In genomic region chr3:100087203-100087602, GRCh38 we compare ENCODE assay signal across 8 cellular contexts. TPM values are rescaled to one million over a fixed set of nuclear protein-coding genes. Genes with fewer than 3 reads are reported as not detected.
DNase-seq lines count a peak whose midpoint lies in the region; ATAC-seq, FAIRE-seq and TF ChIP-seq lines count a peak whose summit lies in the region.

No MANE protein-coding gene starts in this region.

- CTCF ChIA-PET in activated naive CD4-positive, alpha-beta T cell treated with anti-CD3 and anti-CD28 coated beads, Interleukin-2, amount 10 ng/mL, durations not matched to agents 7 days and 5 days (lab: Charles Lee), result interaction anchor here (0.6 kb wide), 1 partner anchor 140 kb away, joined by 3 read pairs; no protein-coding TSS in a partner anchor

- no peaks in the 10 kb centered on the region for H3K9me3 Mint-ChIP-seq in activated naive CD4-positive, alpha-beta T cell treated with anti-CD3 and anti-CD28 coated beads, Interleukin-2, amount 10 ng/mL, durations not matched to agents 7 days and 5 days

- no peaks in the 10 kb centered on the region for H3K27me3 ChIP-seq in mesenchymal stem cell (ENCODE audit: control insufficient read depth in 1 of 2, insufficient read depth in 1 of 2, low read length in 2 of 2)

- H3K23ac ChIP-seq in mesenchymal stem cell (ENCODE audit: low read length in 2 of 2), result no peak overlapping the region

- H2BK15ac ChIP-seq in mesenchymal stem cell (ENCODE audit: low read depth, poor library complexity, severe bottlenecking), result no peak overlapping the region

- peak; percentile 92 for FAIRE-seq in H54 (lab: Jason Lieb, UNC)
- peak; percentile 84 for FAIRE-seq in RCC 7860 (lab: Jason Lieb, UNC)

- H3K36me3 Mint-ChIP-seq in activated naive CD4-positive, alpha-beta T cell treated with anti-CD3 and anti-CD28 coated beads, Interleukin-2, amount 10 ng/mL, durations not matched to agents 7 days and 5 days, result peaks cover 15% of the 10 kb centered on the region

- H3K9ac ChIP-seq in mesenchymal stem cell (ENCODE audit: low read length), result peak overlapping the region; percentile 81

- no peak for DNase-seq in H54 (ENCODE audit: insufficient read length, low spot score)
- DNase-seq in RCC 7860 (ENCODE audit: low spot score), result peak; percentile 84
- DNase-seq in mesenchymal stem cell, result peak; percentile 80
- DNase-seq in omental fat pad (ENCODE audit: low spot score), result no peak
- DNase-seq in activated naive CD4-positive, alpha-beta T cell treated with anti-CD3 and anti-CD28 coated beads, Interleukin-2, amount 10 ng/mL, durations not matched to agents 7 days and 5 days, result no peak
- DNase-seq in stimulated activated CD4-positive, alpha-beta T cell treated with anti-CD3 and anti-CD28 coated beads, Interleukin-15, amount 100 ng/mL, for 24 hours, result no peak
- no peak for DNase-seq in NCI-H510A (lab: John Stamatoyannopoulos, UW)

- no peak overlapping the region for H3K4me2 ChIP-seq in mesenchymal stem cell (ENCODE audit: low read length, poor library complexity, severe bottlenecking)

- no peak overlapping the region for H2BK12ac ChIP-seq in mesenchymal stem cell (ENCODE audit: low read length in 2 of 2)

- H3K27me3 Mint-ChIP-seq in activated naive CD4-positive, alpha-beta T cell treated with anti-CD3 and anti-CD28 coated beads, Interleukin-2, amount 10 ng/mL, durations not matched to agents 7 days and 5 days, result no peaks in the 10 kb centered on the region

- no peak overlapping the region for H4K91ac ChIP-seq in mesenchymal stem cell (ENCODE audit: low read length)

- no peaks in the 10 kb centered on the region for H3K9me3 ChIP-seq in mesenchymal stem cell (ENCODE audit: control insufficient read depth, low read length)

- H3K4me3 Mint-ChIP-seq in activated naive CD4-positive, alpha-beta T cell treated with anti-CD3 and anti-CD28 coated beads, Interleukin-2, amount 10 ng/mL, durations not matched to agents 7 days and 5 days, result no peak overlapping the region

- no peak overlapping the region for H3K14ac ChIP-seq in mesenchymal stem cell (ENCODE audit: low read length in 2 of 2)

- H3K27ac ChIP-seq in mesenchymal stem cell (ENCODE audit: low read length, poor library complexity, severe bottlenecking), result peak overlapping the region; percentile 5

- no peak overlapping the region for H3K18ac ChIP-seq in mesenchymal stem cell (ENCODE audit: low read depth in 1 of 2, low read length in 2 of 2)

- no peak overlapping the region for H2AK5ac ChIP-seq in mesenchymal stem cell (ENCODE audit: low read length, severe bottlenecking)

- H3K4ac ChIP-seq in mesenchymal stem cell (ENCODE audit: low read depth in 1 of 2, low read length in 2 of 2), result no peak overlapping the region

- H3K27ac Mint-ChIP-seq in activated naive CD4-positive, alpha-beta T cell treated with anti-CD3 and anti-CD28 coated beads, Interleukin-2, amount 10 ng/mL, durations not matched to agents 7 days and 5 days, result no peak overlapping the region

- no peak overlapping the region for H4K8ac ChIP-seq in mesenchymal stem cell (ENCODE audit: low read length)

- H3K4me1 Mint-ChIP-seq in activated naive CD4-positive, alpha-beta T cell treated with anti-CD3 and anti-CD28 coated beads, Interleukin-2, amount 10 ng/mL, durations not matched to agents 7 days and 5 days, result peaks cover 46% of the 10 kb centered on the region

- no peak overlapping the region for H2BK5ac ChIP-seq in mesenchymal stem cell (ENCODE audit: low read depth, low read length, poor library complexity, severe bottlenecking)

- TF ChIP-seq POLR2A in H54 (IDR thresholded peaks at IDR 0.05; ENCODE audit: low read depth, low read length), result no peak

- peaks cover 4% of the 10 kb centered on the region for H3K79me1 ChIP-seq in mesenchymal stem cell (replicated peaks; ENCODE audit: low read length, poor library complexity, severe bottlenecking)

- no peaks in the 10 kb centered on the region for H3K36me3 ChIP-seq in mesenchymal stem cell (ENCODE audit: control insufficient read depth in 1 of 2, insufficient read depth in 2 of 2, low read depth in 1 of 2, low read length in 2 of 2)

- H3K4me1 ChIP-seq in mesenchymal stem cell (ENCODE audit: control insufficient read depth, insufficient read depth, low read depth, low read length), result peaks cover 3% of the 10 kb centered on the region

- ATAC-seq in GM18508 (IDR thresholded peaks at IDR 0.05; ENCODE audit: insufficient read depth, unreplicated experiment) (peak; percentile 95), omental fat pad (ENCODE audit: low FRiP score) (no peak)

- H2BK120ac ChIP-seq in mesenchymal stem cell (ENCODE audit: low read depth, low read length), result no peak overlapping the region

- no peak for TF ChIP-seq CTCF in omental fat pad (IDR thresholded peaks at IDR 0.05)

- H2AFZ ChIP-seq in mesenchymal stem cell (ENCODE audit: low read depth, low read length), result no peak overlapping the region

- H3K4me3 ChIP-seq in mesenchymal stem cell (ENCODE audit: insufficient read depth in 1 of 2, low read depth in 1 of 2, low read length in 2 of 2), result no peak overlapping the region

RNA-seq across cellular contexts. Expression of gene FILIP1L, which starts 27.1 kb away (rescaled TPM):
- 200 TPM for polyA plus RNA-seq in mesenchymal stem cell (2013, experiment 1 of 2)
- 198 TPM for polyA plus RNA-seq in mesenchymal stem cell (2013, experiment 2 of 2)
- total RNA-seq in omental fat pad, result 10 to 100 TPM; 31.3 to 64.0 (median 46.5) TPM

Comparison
In these comparisons a context has a peak if more than half of its experiments do, and no peak if none do; other contexts are left out.
1. DNase-seq: peak in RCC 7860 (single experiment) and mesenchymal stem cell (single experiment); none in H54 (single experiment), omental fat pad (single experiment), activated naive CD4-positive, alpha-beta T cell treated with anti-CD3 and anti-CD28 coated beads, Interleukin-2, amount 10 ng/mL, durations not matched to agents 7 days and 5 days (single experiment), stimulated activated CD4-positive, alpha-beta T cell treated with anti-CD3 and anti-CD28 coated beads, Interleukin-15, amount 100 ng/mL, for 24 hours (single experiment) and NCI-H510A (single experiment).